Comparison of ENCODE assay signal across 11 cellular contexts in genomic region chr9:114621561-114621960, GRCh38. TPM values are rescaled to one million over a fixed set of nuclear protein-coding genes. Genes with fewer than 3 reads are reported as not detected.
"Had no signal": no experiment of that assay in that cellular context is flagged by ENCODE, and none has a peak within 500 bp of the region (broad histone marks: within the 10 kb centered on the region; RNA-seq: fewer than 3 reads in every experiment).

No MANE protein-coding gene starts in this region.

- H3K27me3 ChIP-seq: gastrocnemius medialis, heart right ventricle had no signal

- DNase-seq: activated CD8-positive, alpha-beta memory T cell treated with anti-CD3 and anti-CD28 coated beads for 24 hours; activated effector memory CD4-positive, alpha-beta T cell treated with anti-CD3 and anti-CD28 coated beads, Interleukin-2, amount 50 U/mL, for 16 hours; activated T-cell treated with anti-CD3 and anti-CD28 coated beads for 4 hours; central memory CD4-positive, alpha-beta T cell; effector memory CD8-positive, alpha-beta T cell; gastrocnemius medialis; islet precursor cell; left ventricle myocardium superior had no signal

- ATAC-seq: effector memory CD8-positive, alpha-beta T cell; gastrocnemius medialis had no signal

- H3K4me1 ChIP-seq: gastrocnemius medialis had no signal

- H3K4me3 ChIP-seq: gastrocnemius medialis, heart right ventricle had no signal

- H3K27ac ChIP-seq: epithelial cell of prostate, gastrocnemius medialis, heart right ventricle had no signal

- H3K9me3 ChIP-seq: gastrocnemius medialis, heart right ventricle had no signal

RNA-seq across cellular contexts. Expression of gene TEX53, which starts 36.0 kb away (rescaled TPM):
- polyA plus RNA-seq: adipose tissue, heart right ventricle had no signal
